Comparison of ENCODE assay signal across 12 cellular contexts in genomic region chr2:223797073-223797472, GRCh38. TPM values are rescaled to one million over a fixed set of nuclear protein-coding genes. Genes with fewer than 3 reads are reported as not detected.
DNase-seq lines count a peak whose midpoint lies in the region; ATAC-seq, FAIRE-seq and TF ChIP-seq lines count a peak whose summit lies in the region.
"Had no signal": no experiment of that assay in that cellular context is flagged by ENCODE, and none has a peak within 500 bp of the region (broad histone marks: within the 10 kb centered on the region; RNA-seq: fewer than 3 reads in every experiment).

No MANE protein-coding gene starts in this region.

- TF ChIP-seq CTCF in pancreas (IDR thresholded peaks at IDR 0.05) (no peak), D721Med (IDR thresholded peaks at IDR 0.05; ENCODE audit: insufficient read depth, missing control alignments) (no peak)

- peak overlapping the region in 1 of 4 donors; percentile 2 for H3K27ac ChIP-seq in pancreas
- H3K27ac ChIP-seq: BLaER1 treated with 17β-estradiol and CSF1 and Interleukin-3, amounts not matched to agents 10 nM and 100 nM had no signal

- H3K36me3 ChIP-seq in pancreas: no peaks in the 10 kb centered on the region
- H3K36me3 ChIP-seq: BLaER1 treated with 17β-estradiol and CSF1 and Interleukin-3, amounts not matched to agents 10 nM and 100 nM had no signal

- H3K4me1 ChIP-seq in pancreas: peaks cover 0 to 12% (median 0%) of the 10 kb centered on the region in 3 donors

- WGBS in pancreas, 2 donors: 69% methylated on average over 6 of the region's 6 CpGs

- ATAC-seq in esophagus mucosa: peak; percentile 98
- peak in 3 of 4 donors; percentile 49 to 75 (median 61) for ATAC-seq in pancreas

- H3K27me3 ChIP-seq in pancreas: no peaks in the 10 kb centered on the region
- H3K27me3 ChIP-seq: BLaER1 treated with 17β-estradiol and CSF1 and Interleukin-3, amounts not matched to agents 10 nM and 100 nM had no signal

- intact Hi-C loops in pancreas (cut with DNase I): no loop called here

- DNase-seq in GM12891 (ENCODE audit: insufficient read length, low spot score): no peak
- DNase-seq in RCC 7860 (ENCODE audit: low spot score): peak; percentile 92
- no peak for DNase-seq in pancreas
- DNase-seq in NCI-H146 treated with DMSO at 0.1 percent for 48 hours (lab: John Stamatoyannopoulos, UW; ENCODE audit: unreplicated experiment): no peak
- DNase-seq in D721Med (ENCODE audit: insufficient read length, low spot score): no peak
- no peak for DNase-seq in NCI-H526 (lab: John Stamatoyannopoulos, UW)
- no peak for DNase-seq in NCI-H82 (lab: John Stamatoyannopoulos, UW)
- DNase-seq: activated CD4-positive, CD25-positive, alpha-beta regulatory T cell; GF-D8; NCI-H345 had no signal

- no peaks in the 10 kb centered on the region for H3K9me3 ChIP-seq in pancreas

- TF ChIP-seq POLR2A in GM12891 (IDR thresholded peaks at IDR 0.05; ENCODE audit: low read depth, low read length): no peak

- H3K4me3 ChIP-seq in pancreas: no peak overlapping the region
- H3K4me3 ChIP-seq: BLaER1 treated with 17β-estradiol and CSF1 and Interleukin-3, amounts not matched to agents 10 nM and 100 nM had no signal

- FAIRE-seq in GM12891 (lab: Jason Lieb, UNC) (peak; percentile 54), RCC 7860 (lab: Jason Lieb, UNC) (peak; percentile 97), pancreas (lab: Jason Lieb, UNC) (no peak), D721Med (lab: Jason Lieb, UNC) (no peak)

TF ChIP-seq in GM12891, 5 proteins besides CTCF, POLR2A, EP300 and RAD21:
- no peak for TF ChIP-seq PAX5 (IDR thresholded peaks at IDR 0.05; ENCODE audit: insufficient read depth, low read length, severe bottlenecking)
- TF ChIP-seq POLR2AphosphoS5 (IDR thresholded peaks at IDR 0.05; ENCODE audit: low read depth, low read length): no peak
- TF ChIP-seq TAF1 (IDR thresholded peaks at IDR 0.05; ENCODE audit: low read depth, low read length): no peak
- TF ChIP-seq POU2F2 (IDR thresholded peaks at IDR 0.05; ENCODE audit: low read depth, low read length): no peak
- no peak for TF ChIP-seq SPI1 (IDR thresholded peaks at IDR 0.05; ENCODE audit: low read depth, low read length)
TF ChIP-seq in GM12891: peak in this region for 0.

RNA-seq across cellular contexts. Expression of gene AP1S3, which starts 40.3 kb away (rescaled TPM):
- 7.5 TPM for polyA plus RNA-seq in GM12891 (2012; ENCODE audit: low read depth, missing spikeins)
- total RNA-seq in esophagus mucosa (20.8 TPM), pancreas (1 to 10 TPM; 2.1 to 8.5 (median 4.5) TPM)
- polyA plus RNA-seq in pancreas: 1 to 10 TPM; 1.9 to 3.1 TPM
